In genomic region chr13:42762917-42763316, GRCh38 we compare ENCODE assay signal across 17 cellular contexts. TPM values are rescaled to one million over a fixed set of nuclear protein-coding genes. Genes with fewer than 3 reads are reported as not detected.
A peak's percentile ranks its signal among the peaks of the same experiment; 100 is the strongest.
DNase-seq lines count a peak whose midpoint lies in the region; ATAC-seq and TF ChIP-seq lines count a peak whose summit lies in the region.
"Had no signal": no experiment of that assay in that cellular context is flagged by ENCODE, and none has a peak within 500 bp of the region (broad histone marks: within the 10 kb centered on the region; RNA-seq: fewer than 3 reads in every experiment).

No MANE protein-coding gene starts in this region.

- H3K27me3 ChIP-seq in RWPE2 (ENCODE audit: insufficient read depth, poor library complexity, severe bottlenecking) (no peaks in the 10 kb centered on the region), smooth muscle cell (ENCODE audit: low read depth) (no peaks in the 10 kb centered on the region)
- H3K27me3 ChIP-seq: cardiac muscle cell had no signal

- H4K20me1 ChIP-seq in smooth muscle cell (ENCODE audit: low read depth): no peaks in the 10 kb centered on the region

- ATAC-seq in activated CD4-positive, CD25-positive, alpha-beta regulatory T cell treated with anti-CD3 and anti-CD28 coated beads, Interleukin-2, amount 50 U/mL, for 24 hours: peak; percentile 63 to 69
- ATAC-seq in RWPE2 (ENCODE audit: low read depth): peak; percentile 55; the same call in 1 of the 3 replicates
- ATAC-seq: left lobe of liver had no signal

- H3K27ac ChIP-seq in RWPE2 (ENCODE audit: poor library complexity, severe bottlenecking): peak overlapping the region; percentile 51
- H3K27ac ChIP-seq in smooth muscle cell (ENCODE audit: low read depth): peak overlapping the region; percentile 95
- H3K27ac ChIP-seq: cardiac muscle cell had no signal

- no peaks in the 10 kb centered on the region for H3K79me2 ChIP-seq in smooth muscle cell (ENCODE audit: low read depth)

- no peak for TF ChIP-seq CTCF in RWPE2 (IDR thresholded peaks at IDR 0.05; ENCODE audit: poor library complexity, severe bottlenecking)
- no peak for TF ChIP-seq CTCF in fibroblast of pulmonary artery (IDR thresholded peaks at IDR 0.05; ENCODE audit: low read length, missing control alignments)
- TF ChIP-seq CTCF in smooth muscle cell (IDR thresholded peaks at IDR 0.05; ENCODE audit: borderline replicate concordance, insufficient read depth, poor library complexity, severe bottlenecking): no peak

- no peak overlapping the region for H3K4me3 ChIP-seq in RWPE2 (ENCODE audit: severe bottlenecking)
- H3K4me3 ChIP-seq in fibroblast of pulmonary artery (replicated peaks; ENCODE audit: low read depth, low read length): no peak overlapping the region
- no peak overlapping the region for H3K4me3 ChIP-seq in smooth muscle cell
- H3K4me3 ChIP-seq: cardiac muscle cell had no signal

- no peak for DNase-seq in activated CD4-positive, CD25-positive, alpha-beta regulatory T cell (lab: John Stamatoyannopoulos, UW)
- DNase-seq in RWPE2 (ENCODE audit: low spot score) (no peak), fibroblast of pulmonary artery (ENCODE audit: low read depth) (peak; percentile 97), smooth muscle cell (lab: John Stamatoyannopoulos, UW; ENCODE audit: unreplicated experiment) (no peak), anterior cingulate cortex (lab: John Stamatoyannopoulos, UW) (no peak), DMS153 (lab: John Stamatoyannopoulos, UW) (no peak)
- DNase-seq in activated effector memory CD4-positive, alpha-beta T cell treated with Interleukin-2 at 50 U/mL for 16 hours: no peak
- DNase-seq: 8988T; activated B cell treated with CpG ODN at 0.5 μM for 24 hours; activated T-cell treated with anti-CD3 and anti-CD28 coated beads, Interleukin-2, amount 50 U/mL, for 24 hours; NCI-H1417 treated with DMSO at 0.1 percent for 48 hours; occipital lobe; stimulated activated CD4-positive, alpha-beta T cell treated with anti-CD3 and anti-CD28 coated beads, Interleukin-4, amount 100 ng/mL, for 24 hours had no signal

- 26% methylated on average over 2 of the region's 2 CpGs for WGBS in smooth muscle cell (ENCODE audit: low lambda C conversion rate)

- no peaks in the 10 kb centered on the region for H3F3A ChIP-seq in smooth muscle cell (ENCODE audit: low read depth)

- H3K9me3 ChIP-seq in RWPE2 (ENCODE audit: severe bottlenecking) (no peaks in the 10 kb centered on the region), smooth muscle cell (replicated peaks; ENCODE audit: low read depth) (no peaks in the 10 kb centered on the region)

- peaks cover 15% of the 10 kb centered on the region for H3K4me1 ChIP-seq in RWPE2 (ENCODE audit: insufficient read depth, poor library complexity, severe bottlenecking)
- no peaks in the 10 kb centered on the region for H3K4me1 ChIP-seq in smooth muscle cell (ENCODE audit: low read depth)

- H3K4me2 ChIP-seq in smooth muscle cell: peak overlapping the region; percentile 19

- H3K36me3 ChIP-seq in RWPE2 (ENCODE audit: low read depth) (no peaks in the 10 kb centered on the region), smooth muscle cell (ENCODE audit: low read depth) (no peaks in the 10 kb centered on the region)
- H3K36me3 ChIP-seq: cardiac muscle cell had no signal

- peak overlapping the region; percentile 77 for H3K9ac ChIP-seq in smooth muscle cell (ENCODE audit: low read depth)

- no peak overlapping the region for H2AFZ ChIP-seq in smooth muscle cell (ENCODE audit: low read depth)

RNA-seq across cellular contexts. Expression of gene FAM216B, which starts 18.5 kb away (rescaled TPM):
- total RNA-seq in smooth muscle cell: not detected in 2 replicates
- not detected in 2 replicates for polyA plus RNA-seq in smooth muscle cell
- total RNA-seq: activated B cell treated with CpG ODN at 0.5 μM for 24 hours, cardiac muscle cell, HT-29, left lobe of liver had no signal
- polyA plus RNA-seq: cardiac muscle cell had no signal
